Comparison of ENCODE assay signal across 1 cellular context in the genomic region with DNA sequence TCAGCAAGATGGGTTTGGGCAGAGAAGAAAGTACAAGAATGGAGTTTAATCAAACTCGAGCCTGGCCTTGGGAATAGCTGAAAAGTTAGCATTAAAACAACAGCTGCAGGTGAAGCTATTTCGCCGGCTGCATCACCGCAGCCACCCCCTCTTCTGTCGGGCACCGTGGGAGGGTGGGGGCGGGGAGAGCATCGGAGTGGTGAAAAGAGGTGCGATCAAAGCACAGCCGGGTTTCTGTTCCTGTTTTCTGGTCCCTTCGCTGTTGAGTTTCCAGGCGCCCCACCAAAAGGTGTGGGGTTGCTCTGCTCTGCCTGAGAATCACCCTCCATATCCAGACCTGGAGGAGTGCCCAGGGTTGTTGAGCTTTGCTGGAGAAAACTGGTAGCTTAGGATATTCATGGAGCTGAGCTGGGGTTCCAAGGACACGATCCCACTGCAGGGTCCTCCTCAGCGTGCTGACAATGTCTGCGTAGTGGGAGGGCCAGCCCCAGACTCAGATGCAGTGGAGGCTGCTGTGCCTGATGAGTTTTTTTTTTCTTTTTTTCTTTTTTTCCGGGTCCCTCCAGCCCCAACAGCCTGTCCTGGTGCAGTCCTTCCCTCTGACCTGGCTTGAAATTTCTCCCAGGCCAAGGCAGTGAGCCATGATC.
TF ChIP-seq lines count a peak whose summit lies in the region.

No MANE protein-coding gene starts in this region.

TF ChIP-seq in GM12878, 131 proteins besides CTCF, POLR2A, EP300 and RAD21 (continued from another document and continues in another):
- TF ChIP-seq, protein P1, sequence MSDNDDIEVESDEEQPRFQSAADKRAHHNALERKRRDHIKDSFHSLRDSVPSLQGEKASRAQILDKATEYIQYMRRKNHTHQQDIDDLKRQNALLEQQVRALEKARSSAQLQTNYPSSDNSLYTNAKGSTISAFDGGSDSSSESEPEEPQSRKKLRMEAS (IDR thresholded peaks at IDR 0.05; ENCODE audit: low read depth, low read length) = no peak
- TF ChIP-seq TBL1XR1 (IDR thresholded peaks at IDR 0.05; ENCODE audit: low read depth, low read length) (no peak), BHLHE40 (IDR thresholded peaks at IDR 0.05; ENCODE audit: borderline replicate concordance in 1 of 2, low read depth in 2 of 2, low read length in 1 of 2) (peak; percentile 17 to 41; a peak in 1 of 4 replicates), MXI1 (IDR thresholded peaks at IDR 0.05; ENCODE audit: low read depth, low read length) (no peak), EZH2 (IDR thresholded peaks at IDR 0.05; ENCODE audit: borderline replicate concordance, control insufficient read depth, low read depth, low read length) (no peak), KAT2A (conservative IDR thresholded peaks at IDR 0.05; ENCODE audit: control insufficient read depth, low read depth, low read length) (no peak), RUNX3 (IDR thresholded peaks at IDR 0.05; ENCODE audit: low read length) (peak; percentile 89), ETV6 (conservative IDR thresholded peaks at IDR 0.05 in 1 of 2, IDR thresholded peaks at IDR 0.05 in 1 of 2; ENCODE audit: borderline replicate concordance in 1 of 2, low read depth in 1 of 2) (no peak), ZNF217 (IDR thresholded peaks at IDR 0.05) (peak; percentile 94), ZNF622 (IDR thresholded peaks at IDR 0.05) (no peak), SUPT20H (IDR thresholded peaks at IDR 0.05; ENCODE audit: borderline replicate concordance, control insufficient read depth, low read depth, low read length) (no peak), CEBPB (IDR thresholded peaks at IDR 0.05; ENCODE audit: borderline replicate concordance in 1 of 2, low read depth in 2 of 2, low read length in 2 of 2) (no peak), GATAD2B (conservative IDR thresholded peaks at IDR 0.05; ENCODE audit: low read depth) (no peak), ZNF24 (IDR thresholded peaks at IDR 0.05) (no peak), ASH2L (IDR thresholded peaks at IDR 0.05; ENCODE audit: borderline replicate concordance, low read depth) (no peak), NFYA (IDR thresholded peaks at IDR 0.05; ENCODE audit: borderline replicate concordance, low read depth, low read length) (no peak), CBFB (IDR thresholded peaks at IDR 0.05; ENCODE audit: low read depth) (peak; percentile 76; the same call in 1 of the 2 replicates), NFIC (IDR thresholded peaks at IDR 0.05; ENCODE audit: low read depth, low read length) (0 out of 2 replicates have a peak, but pooled peaks have one; percentile 19), SMARCA5 (IDR thresholded peaks at IDR 0.05) (0 out of 2 replicates have a peak, but pooled peaks have one; percentile 37), SMC3 (IDR thresholded peaks at IDR 0.05; ENCODE audit: borderline replicate concordance, low read length) (no peak), NFXL1 (IDR thresholded peaks at IDR 0.05; ENCODE audit: borderline replicate concordance) (no peak), HDAC6 (IDR thresholded peaks at IDR 0.05; ENCODE audit: unreplicated experiment) (no peak), HCFC1 (IDR thresholded peaks at IDR 0.05; ENCODE audit: low read length) (no peak), NRF1 (conservative IDR thresholded peaks at IDR 0.05; ENCODE audit: low read depth, low read length) (no peak), SUZ12 (IDR thresholded peaks at IDR 0.05; ENCODE audit: unreplicated experiment) (no peak), MTA2 (IDR thresholded peaks at IDR 0.05; ENCODE audit: low read depth) (peak; percentile 36; the same call in 1 of the 2 replicates), JUNB (IDR thresholded peaks at IDR 0.05) (no peak), BCL11A (IDR thresholded peaks at IDR 0.05; ENCODE audit: low read depth, low read length) (peak; percentile 59; the same call in 1 of the 2 replicates), ZNF384 (IDR thresholded peaks at IDR 0.05; ENCODE audit: borderline replicate concordance, low read depth, low read length) (no peak)
- TF ChIP-seq, protein P2, sequence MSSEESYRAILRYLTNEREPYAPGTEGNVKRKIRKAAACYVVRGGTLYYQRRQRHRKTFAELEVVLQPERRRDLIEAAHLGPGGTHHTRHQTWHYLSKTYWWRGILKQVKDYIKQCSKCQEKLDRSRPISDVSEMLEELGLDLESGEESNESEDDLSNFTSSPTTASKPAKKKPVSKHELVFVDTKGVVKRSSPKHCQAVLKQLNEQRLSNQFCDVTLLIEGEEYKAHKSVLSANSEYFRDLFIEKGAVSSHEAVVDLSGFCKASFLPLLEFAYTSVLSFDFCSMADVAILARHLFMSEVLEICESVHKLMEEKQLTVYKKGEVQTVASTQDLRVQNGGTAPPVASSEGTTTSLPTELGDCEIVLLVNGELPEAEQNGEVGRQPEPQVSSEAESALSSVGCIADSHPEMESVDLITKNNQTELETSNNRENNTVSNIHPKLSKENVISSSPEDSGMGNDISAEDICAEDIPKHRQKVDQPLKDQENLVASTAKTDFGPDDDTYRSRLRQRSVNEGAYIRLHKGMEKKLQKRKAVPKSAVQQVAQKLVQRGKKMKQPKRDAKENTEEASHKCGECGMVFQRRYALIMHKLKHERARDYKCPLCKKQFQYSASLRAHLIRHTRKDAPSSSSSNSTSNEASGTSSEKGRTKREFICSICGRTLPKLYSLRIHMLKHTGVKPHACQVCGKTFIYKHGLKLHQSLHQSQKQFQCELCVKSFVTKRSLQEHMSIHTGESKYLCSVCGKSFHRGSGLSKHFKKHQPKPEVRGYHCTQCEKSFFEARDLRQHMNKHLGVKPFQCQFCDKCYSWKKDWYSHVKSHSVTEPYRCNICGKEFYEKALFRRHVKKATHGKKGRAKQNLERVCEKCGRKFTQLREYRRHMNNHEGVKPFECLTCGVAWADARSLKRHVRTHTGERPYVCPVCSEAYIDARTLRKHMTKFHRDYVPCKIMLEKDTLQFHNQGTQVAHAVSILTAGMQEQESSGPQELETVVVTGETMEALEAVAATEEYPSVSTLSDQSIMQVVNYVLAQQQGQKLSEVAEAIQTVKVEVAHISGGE (CRISPR knock-in tag; IDR thresholded peaks at IDR 0.05) = no peak
- TF ChIP-seq, protein P3, sequence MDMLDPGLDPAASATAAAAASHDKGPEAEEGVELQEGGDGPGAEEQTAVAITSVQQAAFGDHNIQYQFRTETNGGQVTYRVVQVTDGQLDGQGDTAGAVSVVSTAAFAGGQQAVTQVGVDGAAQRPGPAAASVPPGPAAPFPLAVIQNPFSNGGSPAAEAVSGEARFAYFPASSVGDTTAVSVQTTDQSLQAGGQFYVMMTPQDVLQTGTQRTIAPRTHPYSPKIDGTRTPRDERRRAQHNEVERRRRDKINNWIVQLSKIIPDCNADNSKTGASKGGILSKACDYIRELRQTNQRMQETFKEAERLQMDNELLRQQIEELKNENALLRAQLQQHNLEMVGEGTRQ (IDR thresholded peaks at IDR 0.05; ENCODE audit: borderline replicate concordance, low read depth, low read length) = no peak
- TF ChIP-seq, protein P4, sequence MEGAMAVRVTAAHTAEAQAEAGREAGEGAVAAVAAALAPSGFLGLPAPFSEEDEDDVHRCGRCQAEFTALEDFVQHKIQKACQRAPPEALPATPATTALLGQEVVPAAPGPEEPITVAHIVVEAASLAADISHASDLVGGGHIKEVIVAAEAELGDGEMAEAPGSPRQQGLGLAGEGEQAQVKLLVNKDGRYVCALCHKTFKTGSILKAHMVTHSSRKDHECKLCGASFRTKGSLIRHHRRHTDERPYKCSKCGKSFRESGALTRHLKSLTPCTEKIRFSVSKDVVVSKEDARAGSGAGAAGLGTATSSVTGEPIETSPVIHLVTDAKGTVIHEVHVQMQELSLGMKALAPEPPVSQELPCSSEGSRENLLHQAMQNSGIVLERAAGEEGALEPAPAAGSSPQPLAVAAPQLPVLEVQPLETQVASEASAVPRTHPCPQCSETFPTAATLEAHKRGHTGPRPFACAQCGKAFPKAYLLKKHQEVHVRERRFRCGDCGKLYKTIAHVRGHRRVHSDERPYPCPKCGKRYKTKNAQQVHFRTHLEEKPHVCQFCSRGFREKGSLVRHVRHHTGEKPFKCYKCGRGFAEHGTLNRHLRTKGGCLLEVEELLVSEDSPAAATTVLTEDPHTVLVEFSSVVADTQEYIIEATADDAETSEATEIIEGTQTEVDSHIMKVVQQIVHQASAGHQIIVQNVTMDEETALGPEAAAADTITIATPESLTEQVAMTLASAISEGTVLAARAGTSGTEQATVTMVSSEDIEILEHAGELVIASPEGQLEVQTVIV (IDR thresholded peaks at IDR 0.05; ENCODE audit: borderline replicate concordance, partially characterized antibody) = no peak
- TF ChIP-seq, protein P5, sequence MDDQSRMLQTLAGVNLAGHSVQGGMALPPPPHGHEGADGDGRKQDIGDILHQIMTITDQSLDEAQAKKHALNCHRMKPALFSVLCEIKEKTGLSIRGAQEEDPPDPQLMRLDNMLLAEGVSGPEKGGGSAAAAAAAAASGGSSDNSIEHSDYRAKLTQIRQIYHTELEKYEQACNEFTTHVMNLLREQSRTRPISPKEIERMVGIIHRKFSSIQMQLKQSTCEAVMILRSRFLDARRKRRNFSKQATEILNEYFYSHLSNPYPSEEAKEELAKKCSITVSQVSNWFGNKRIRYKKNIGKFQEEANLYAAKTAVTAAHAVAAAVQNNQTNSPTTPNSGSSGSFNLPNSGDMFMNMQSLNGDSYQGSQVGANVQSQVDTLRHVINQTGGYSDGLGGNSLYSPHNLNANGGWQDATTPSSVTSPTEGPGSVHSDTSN (IDR thresholded peaks at IDR 0.05; ENCODE audit: insufficient replicate concordance, low read depth, low read length) = no peak
- TF ChIP-seq, protein P6, sequence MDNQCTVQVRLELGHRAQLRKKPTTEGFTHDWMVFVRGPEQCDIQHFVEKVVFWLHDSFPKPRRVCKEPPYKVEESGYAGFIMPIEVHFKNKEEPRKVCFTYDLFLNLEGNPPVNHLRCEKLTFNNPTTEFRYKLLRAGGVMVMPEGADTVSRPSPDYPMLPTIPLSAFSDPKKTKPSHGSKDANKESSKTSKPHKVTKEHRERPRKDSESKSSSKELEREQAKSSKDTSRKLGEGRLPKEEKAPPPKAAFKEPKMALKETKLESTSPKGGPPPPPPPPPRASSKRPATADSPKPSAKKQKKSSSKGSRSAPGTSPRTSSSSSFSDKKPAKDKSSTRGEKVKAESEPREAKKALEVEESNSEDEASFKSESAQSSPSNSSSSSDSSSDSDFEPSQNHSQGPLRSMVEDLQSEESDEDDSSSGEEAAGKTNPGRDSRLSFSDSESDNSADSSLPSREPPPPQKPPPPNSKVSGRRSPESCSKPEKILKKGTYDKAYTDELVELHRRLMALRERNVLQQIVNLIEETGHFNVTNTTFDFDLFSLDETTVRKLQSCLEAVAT (IDR thresholded peaks at IDR 0.05) = no peak
- TF ChIP-seq, protein P7, sequence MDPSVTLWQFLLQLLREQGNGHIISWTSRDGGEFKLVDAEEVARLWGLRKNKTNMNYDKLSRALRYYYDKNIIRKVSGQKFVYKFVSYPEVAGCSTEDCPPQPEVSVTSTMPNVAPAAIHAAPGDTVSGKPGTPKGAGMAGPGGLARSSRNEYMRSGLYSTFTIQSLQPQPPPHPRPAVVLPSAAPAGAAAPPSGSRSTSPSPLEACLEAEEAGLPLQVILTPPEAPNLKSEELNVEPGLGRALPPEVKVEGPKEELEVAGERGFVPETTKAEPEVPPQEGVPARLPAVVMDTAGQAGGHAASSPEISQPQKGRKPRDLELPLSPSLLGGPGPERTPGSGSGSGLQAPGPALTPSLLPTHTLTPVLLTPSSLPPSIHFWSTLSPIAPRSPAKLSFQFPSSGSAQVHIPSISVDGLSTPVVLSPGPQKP (IDR thresholded peaks at IDR 0.05; ENCODE audit: low read depth, low read length) = no peak
- TF ChIP-seq, protein P8, sequence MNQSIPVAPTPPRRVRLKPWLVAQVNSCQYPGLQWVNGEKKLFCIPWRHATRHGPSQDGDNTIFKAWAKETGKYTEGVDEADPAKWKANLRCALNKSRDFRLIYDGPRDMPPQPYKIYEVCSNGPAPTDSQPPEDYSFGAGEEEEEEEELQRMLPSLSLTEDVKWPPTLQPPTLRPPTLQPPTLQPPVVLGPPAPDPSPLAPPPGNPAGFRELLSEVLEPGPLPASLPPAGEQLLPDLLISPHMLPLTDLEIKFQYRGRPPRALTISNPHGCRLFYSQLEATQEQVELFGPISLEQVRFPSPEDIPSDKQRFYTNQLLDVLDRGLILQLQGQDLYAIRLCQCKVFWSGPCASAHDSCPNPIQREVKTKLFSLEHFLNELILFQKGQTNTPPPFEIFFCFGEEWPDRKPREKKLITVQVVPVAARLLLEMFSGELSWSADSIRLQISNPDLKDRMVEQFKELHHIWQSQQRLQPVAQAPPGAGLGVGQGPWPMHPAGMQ (IDR thresholded peaks at IDR 0.05; ENCODE audit: borderline replicate concordance) = no peak
- TF ChIP-seq, protein P9, sequence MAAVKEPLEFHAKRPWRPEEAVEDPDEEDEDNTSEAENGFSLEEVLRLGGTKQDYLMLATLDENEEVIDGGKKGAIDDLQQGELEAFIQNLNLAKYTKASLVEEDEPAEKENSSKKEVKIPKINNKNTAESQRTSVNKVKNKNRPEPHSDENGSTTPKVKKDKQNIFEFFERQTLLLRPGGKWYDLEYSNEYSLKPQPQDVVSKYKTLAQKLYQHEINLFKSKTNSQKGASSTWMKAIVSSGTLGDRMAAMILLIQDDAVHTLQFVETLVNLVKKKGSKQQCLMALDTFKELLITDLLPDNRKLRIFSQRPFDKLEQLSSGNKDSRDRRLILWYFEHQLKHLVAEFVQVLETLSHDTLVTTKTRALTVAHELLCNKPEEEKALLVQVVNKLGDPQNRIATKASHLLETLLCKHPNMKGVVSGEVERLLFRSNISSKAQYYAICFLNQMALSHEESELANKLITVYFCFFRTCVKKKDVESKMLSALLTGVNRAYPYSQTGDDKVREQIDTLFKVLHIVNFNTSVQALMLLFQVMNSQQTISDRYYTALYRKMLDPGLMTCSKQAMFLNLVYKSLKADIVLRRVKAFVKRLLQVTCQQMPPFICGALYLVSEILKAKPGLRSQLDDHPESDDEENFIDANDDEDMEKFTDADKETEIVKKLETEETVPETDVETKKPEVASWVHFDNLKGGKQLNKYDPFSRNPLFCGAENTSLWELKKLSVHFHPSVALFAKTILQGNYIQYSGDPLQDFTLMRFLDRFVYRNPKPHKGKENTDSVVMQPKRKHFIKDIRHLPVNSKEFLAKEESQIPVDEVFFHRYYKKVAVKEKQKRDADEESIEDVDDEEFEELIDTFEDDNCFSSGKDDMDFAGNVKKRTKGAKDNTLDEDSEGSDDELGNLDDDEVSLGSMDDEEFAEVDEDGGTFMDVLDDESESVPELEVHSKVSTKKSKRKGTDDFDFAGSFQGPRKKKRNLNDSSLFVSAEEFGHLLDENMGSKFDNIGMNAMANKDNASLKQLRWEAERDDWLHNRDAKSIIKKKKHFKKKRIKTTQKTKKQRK (IDR thresholded peaks at IDR 0.05; ENCODE audit: low read depth, low read length) = no peak
